Comparison of ENCODE assay signal across 35 cellular contexts in the genomic region with DNA sequence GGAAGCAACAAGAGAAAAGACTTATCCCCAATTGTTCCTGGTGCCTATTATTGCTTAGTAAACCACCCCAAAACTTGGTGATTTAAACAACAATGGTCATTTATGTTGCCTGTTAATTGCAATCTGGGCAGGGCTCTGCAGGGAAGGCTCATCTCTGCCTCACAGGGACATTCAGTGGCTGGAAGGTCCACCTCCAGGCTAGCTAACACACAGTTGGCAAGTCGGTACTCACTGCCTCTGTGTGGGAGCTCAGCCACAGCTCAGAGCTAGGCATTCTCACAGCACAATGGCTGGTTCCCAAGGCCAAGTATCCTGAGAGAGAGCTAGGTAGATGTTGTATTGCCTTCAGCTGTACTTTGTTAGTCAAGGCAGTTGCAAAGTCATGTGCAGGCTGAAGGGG. TPM values are rescaled to one million over a fixed set of nuclear protein-coding genes. Genes with fewer than 3 reads are reported as not detected.
DNase-seq lines count a peak whose midpoint lies in the region; ATAC-seq, FAIRE-seq and TF ChIP-seq lines count a peak whose summit lies in the region.
"Had no signal": no experiment of that assay in that cellular context is flagged by ENCODE, and none has a peak within 500 bp of the region (broad histone marks: within the 10 kb centered on the region; RNA-seq: fewer than 3 reads in every experiment).

No MANE protein-coding gene starts in this region.

- no peak overlapping the region for H3K4me2 ChIP-seq in HepG2 (ENCODE audit: low read depth, low read length)
- H3K4me2 ChIP-seq in GM23338: no peak overlapping the region
- no peak overlapping the region for H3K4me2 ChIP-seq in mesenchymal stem cell (ENCODE audit: low read length, poor library complexity, severe bottlenecking)
- H3K4me2 ChIP-seq: A549; BLaER1; BLaER1 treated with 17β-estradiol and CSF1 and Interleukin-3, amounts not matched to agents 10 nM and 100 nM had no signal

- POLR2A ChIA-PET in HepG2 (lab: Yijun Ruan, JAX): no interaction called here

- H3K18ac ChIP-seq in mesenchymal stem cell (ENCODE audit: low read depth in 1 of 2, low read length in 2 of 2): no peak overlapping the region

- H3K9me3 Mint-ChIP-seq in GM23338: no peaks in the 10 kb centered on the region
- H3K9me3 Mint-ChIP-seq: CD4-positive, alpha-beta memory T cell; CD4-positive, alpha-beta T cell; CD4-positive, CD25-positive, alpha-beta regulatory T cell; CD8-positive, alpha-beta T cell had no signal

- no peak overlapping the region for H2BK5ac ChIP-seq in mesenchymal stem cell (ENCODE audit: low read depth, low read length, poor library complexity, severe bottlenecking)

- H3K79me1 ChIP-seq in mesenchymal stem cell (replicated peaks; ENCODE audit: low read length, poor library complexity, severe bottlenecking): peaks cover 8% of the 10 kb centered on the region

- intact Hi-C loops in HepG2 (cut with micrococcal nuclease; ENCODE audit: unreplicated experiment): no loop called here
- intact Hi-C loops in right lobe of liver (cut with DNase I): no loop called here

- DNase-seq in HepG2 (ENCODE audit: low spot score): no peak
- no peak for DNase-seq in right lobe of liver
- DNase-seq in GM23338 (ENCODE audit: low spot score): no peak
- no peak for DNase-seq in mesenchymal stem cell
- no peak for DNase-seq in SHP77 (lab: John Stamatoyannopoulos, UW)
- DNase-seq: 8988T; ACHN; AML-193; BE2C; C1 segment of cervical spinal cord; Caco-2; Calu3; CD4-positive, alpha-beta memory T cell; CD4-positive, alpha-beta T cell; CD4-positive, CD25-positive, alpha-beta regulatory T cell; CD8-positive, alpha-beta memory T cell; CD8-positive, alpha-beta T cell; COR-L47; DMS 273 treated with DMSO at 0.1 percent for 48 hours; DMS153; DMS53; DMS79; DMS79 treated with DMSO at 0.1 percent for 48 hours; DND-41; EL had no signal

- H3K4me3 Mint-ChIP-seq in GM23338: no peak overlapping the region
- H3K4me3 Mint-ChIP-seq: B cell; CD14-positive monocyte; CD4-positive, alpha-beta memory T cell; CD4-positive, alpha-beta T cell; CD4-positive, CD25-positive, alpha-beta regulatory T cell; CD8-positive, alpha-beta memory T cell; CD8-positive, alpha-beta T cell had no signal

- H3K36me3 ChIP-seq in HepG2 (replicated peaks in 1 of 2; ENCODE audit: control insufficient read depth in 1 of 2, insufficient read depth in 2 of 2, low read length in 2 of 2): peaks cover 4 to 25% of the 10 kb centered on the region in 2 experiments; a peak in 4 of 5 replicates
- peaks cover 0 to 7% (median under 1%) of the 10 kb centered on the region in 4 donors for H3K36me3 ChIP-seq in right lobe of liver
- no peaks in the 10 kb centered on the region for H3K36me3 ChIP-seq in GM23338 (ENCODE audit: insufficient read depth)
- H3K36me3 ChIP-seq in mesenchymal stem cell (ENCODE audit: control insufficient read depth in 1 of 2, insufficient read depth in 2 of 2, low read depth in 1 of 2, low read length in 2 of 2): peaks cover 5 to 16% of the 10 kb centered on the region in 2 experiments
- H3K36me3 ChIP-seq: BE2C had no signal

- H3K36me3 Mint-ChIP-seq in GM23338 (ENCODE audit: low read depth): peaks cover 2% of the 10 kb centered on the region; the same call in 1 of the 3 replicates

- H3K4me3 ChIP-seq in HepG2 (replicated peaks in 1 of 3; ENCODE audit: insufficient read depth in 1 of 3, low read depth in 2 of 3, low read length in 3 of 3) (no peak overlapping the region), right lobe of liver (no peak overlapping the region), GM23338 (no peak overlapping the region), mesenchymal stem cell (ENCODE audit: insufficient read depth in 1 of 2, low read depth in 1 of 2, low read length in 2 of 2) (no peak overlapping the region)
- H3K4me3 ChIP-seq: A549; BLaER1; BLaER1 treated with 17β-estradiol and CSF1 and Interleukin-3, amounts not matched to agents 10 nM and 100 nM had no signal

- no peak for TF ChIP-seq POLR2A in HepG2 (IDR thresholded peaks at IDR 0.05; ENCODE audit: insufficient read depth in 1 of 2, low read depth in 2 of 2, low read length in 2 of 2)
- no peak for TF ChIP-seq POLR2A in right lobe of liver (IDR thresholded peaks at IDR 0.05)

- no peak overlapping the region for H3K9ac ChIP-seq in HepG2 (ENCODE audit: insufficient read depth, low read depth, low read length)
- no peak overlapping the region for H3K9ac ChIP-seq in mesenchymal stem cell (ENCODE audit: low read length)
- H3K9ac ChIP-seq: BLaER1; BLaER1 treated with 17β-estradiol and CSF1 and Interleukin-3, amounts not matched to agents 10 nM and 100 nM had no signal

- H3K4me1 ChIP-seq in HepG2 (ENCODE audit: insufficient read depth, low read length) (peaks cover 38% of the 10 kb centered on the region), right lobe of liver (peaks cover 0 to 10% (median 5%) of the 10 kb centered on the region in 4 donors), GM23338 (ENCODE audit: insufficient read depth) (no peaks in the 10 kb centered on the region), mesenchymal stem cell (ENCODE audit: control insufficient read depth, insufficient read depth, low read depth, low read length) (peaks cover 7% of the 10 kb centered on the region)
- H3K4me1 ChIP-seq: BE2C; BLaER1; BLaER1 treated with 17β-estradiol and CSF1 and Interleukin-3, amounts not matched to agents 10 nM and 100 nM had no signal

- H4K20me1 ChIP-seq in HepG2 (ENCODE audit: insufficient read depth, low read length) (no peaks in the 10 kb centered on the region), GM23338 (replicated peaks; ENCODE audit: insufficient read depth) (no peaks in the 10 kb centered on the region)
- H4K20me1 ChIP-seq: BLaER1 treated with 17β-estradiol and CSF1 and Interleukin-3, amounts not matched to agents 10 nM and 100 nM had no signal

- no peaks in the 10 kb centered on the region for H3K4me1 Mint-ChIP-seq in GM23338
- H3K4me1 Mint-ChIP-seq: B cell, CD14-positive monocyte had no signal

- H3K9me2 ChIP-seq in GM23338 (ENCODE audit: insufficient read depth): peaks cover 5% of the 10 kb centered on the region; the same call in 1 of the 2 replicates

- H3K79me2 ChIP-seq in HepG2 (ENCODE audit: insufficient read depth, low read length): peaks cover 27% of the 10 kb centered on the region
- no peaks in the 10 kb centered on the region for H3K79me2 ChIP-seq in GM23338 (replicated peaks; ENCODE audit: insufficient read depth)

- H3K9me3 ChIP-seq in HepG2 (ENCODE audit: low read length): peaks cover 7% of the 10 kb centered on the region; the same call in 1 of the 2 replicates
- H3K9me3 ChIP-seq in right lobe of liver: no peaks in the 10 kb centered on the region
- H3K9me3 ChIP-seq in mesenchymal stem cell (ENCODE audit: control insufficient read depth, low read length): peaks cover 3% of the 10 kb centered on the region
- H3K9me3 ChIP-seq: A549, BE2C, Caco-2 had no signal

- no peak overlapping the region for H3K14ac ChIP-seq in mesenchymal stem cell (ENCODE audit: low read length in 2 of 2)

- no peak for TF ChIP-seq RAD21 in HepG2 (CRISPR knock-in tag; IDR thresholded peaks at IDR 0.05)

- H3K27me3 ChIP-seq in HepG2 (ENCODE audit: control insufficient read depth in 1 of 2, insufficient read depth in 2 of 2, low read length in 2 of 2) (no peaks in the 10 kb centered on the region), right lobe of liver (no peaks in the 10 kb centered on the region), GM23338 (ENCODE audit: insufficient read depth) (no peaks in the 10 kb centered on the region), mesenchymal stem cell (ENCODE audit: control insufficient read depth in 1 of 2, insufficient read depth in 1 of 2, low read length in 2 of 2) (no peaks in the 10 kb centered on the region)
- H3K27me3 ChIP-seq: BE2C; BLaER1; BLaER1 treated with 17β-estradiol and CSF1 and Interleukin-3, amounts not matched to agents 10 nM and 100 nM had no signal

- H3K27ac Mint-ChIP-seq in GM23338: no peak overlapping the region
- H3K27ac Mint-ChIP-seq: B cell; CD14-positive monocyte; CD4-positive, alpha-beta memory T cell; CD4-positive, alpha-beta T cell; CD4-positive, CD25-positive, alpha-beta regulatory T cell; CD8-positive, alpha-beta memory T cell; CD8-positive, alpha-beta T cell had no signal

- H4K91ac ChIP-seq in mesenchymal stem cell (ENCODE audit: low read length): no peak overlapping the region

- no peak overlapping the region for H2BK15ac ChIP-seq in mesenchymal stem cell (ENCODE audit: low read depth, poor library complexity, severe bottlenecking)

- TF ChIP-seq EP300 in HepG2 (IDR thresholded peaks at IDR 0.05; ENCODE audit: low read depth in 2 of 2, low read length in 2 of 2): no peak
- no peak for TF ChIP-seq EP300 in HepG2 (CRISPR knock-in tag; IDR thresholded peaks at IDR 0.05; ENCODE audit: borderline replicate concordance)

- H2AK5ac ChIP-seq in mesenchymal stem cell (ENCODE audit: low read length, severe bottlenecking): peak overlapping the region; percentile 4

- no peak overlapping the region for H2BK12ac ChIP-seq in mesenchymal stem cell (ENCODE audit: low read length in 2 of 2)

- H2AFZ ChIP-seq in HepG2 (ENCODE audit: low read length) (no peak overlapping the region), GM23338 (no peak overlapping the region), mesenchymal stem cell (ENCODE audit: low read depth, low read length) (no peak overlapping the region)

- H4K8ac ChIP-seq in mesenchymal stem cell (ENCODE audit: low read length): no peak overlapping the region

- no peak overlapping the region for H2BK120ac ChIP-seq in mesenchymal stem cell (ENCODE audit: low read depth, low read length)

- in situ Hi-C loops in HepG2 (cut with HindIII; ENCODE audit: extremely low pct_ligation_motif_present, low pct_unique_long_range_greater_than_20kb): no loop called here

- no peaks in the 10 kb centered on the region for H3F3A ChIP-seq in GM23338 (replicated peaks; ENCODE audit: low read depth)

- no peak overlapping the region for H3K23ac ChIP-seq in mesenchymal stem cell (ENCODE audit: low read length in 2 of 2)

- no peak overlapping the region for H3K4ac ChIP-seq in mesenchymal stem cell (ENCODE audit: low read depth in 1 of 2, low read length in 2 of 2)

- H3K27ac ChIP-seq in HepG2 (ENCODE audit: extremely low read length, insufficient read depth, low read length) (no peak overlapping the region), right lobe of liver (no peak overlapping the region), GM23338 (ENCODE audit: low read depth) (no peak overlapping the region), mesenchymal stem cell (ENCODE audit: low read length, poor library complexity, severe bottlenecking) (no peak overlapping the region)
- H3K27ac ChIP-seq: 22Rv1; A549; BLaER1; BLaER1 treated with 17β-estradiol and CSF1 and Interleukin-3, amounts not matched to agents 10 nM and 100 nM; C4-2B had no signal

- 100% methylated on average over 1 of the region's 1 CpG for WGBS in HepG2 (ENCODE audit: low lambda C conversion rate)
- WGBS in right lobe of liver (ENCODE audit: insufficient coverage, low coverage, low lambda C conversion rate, missing lambda C conversion rate): 100% methylated on average over 1 of the region's 1 CpG
- 100% methylated on average over 1 of the region's 1 CpG for WGBS in mesenchymal stem cell

- peaks cover 5% of the 10 kb centered on the region for H3K27me3 Mint-ChIP-seq in GM23338 (ENCODE audit: insufficient read depth, low read depth, poor library complexity)
- H3K27me3 Mint-ChIP-seq: B cell; CD4-positive, alpha-beta memory T cell; CD4-positive, alpha-beta T cell; CD4-positive, CD25-positive, alpha-beta regulatory T cell; CD8-positive, alpha-beta memory T cell had no signal

- FAIRE-seq in HepG2 (lab: Jason Lieb, UNC): no peak
- FAIRE-seq: A204.1, A549, D721Med had no signal

- no TSS peak for BruUV-seq in HepG2 (replicated peaks; lab: Mats Ljungman, UMichigan)

- TF ChIP-seq CTCF in HepG2 (CRISPR knock-in tag; IDR thresholded peaks at IDR 0.05) (no peak), right lobe of liver (IDR thresholded peaks at IDR 0.05) (no peak), GM23338 (conservative IDR thresholded peaks at IDR 0.05; ENCODE audit: low read depth in 2 of 2) (no peak)

- CTCF ChIA-PET in HepG2 (lab: Yijun Ruan, JAX; ENCODE audit: low intra/inter-chr PET ratio, low total read pairs): no interaction called here

- ATAC-seq in HepG2: no peak
- ATAC-seq in right lobe of liver: no peak
- ATAC-seq in GM23338: no peak
- no peak for ATAC-seq in HG02763 (IDR thresholded peaks at IDR 0.05; ENCODE audit: unreplicated experiment)
- ATAC-seq: A549; CD8-positive, alpha-beta T cell had no signal

RNA-seq across cellular contexts. Expression of gene GMDS, which starts 18.5 kb away (rescaled TPM):
- total RNA-seq in HepG2 (2016; rRNA removed; fragmentation: Illumina TruSeq; extraction: Trizol): 59.6 and 64.4 TPM in 2 replicates
- total RNA-seq in HepG2 (2016; cell fraction: cytosol; rRNA removed; fragmentation: Illumina TruSeq; extraction: Trizol; ENCODE audit: low read depth): 36.0 and 38.2 TPM in 2 replicates
- total RNA-seq in HepG2 (2016; cell fraction: insoluble cytoplasmic fraction; rRNA removed; fragmentation: Illumina TruSeq; extraction: Trizol): 52.1 and 61.1 TPM in 2 replicates
- 27.5 and 31.6 TPM in 2 replicates for total RNA-seq in HepG2 (2016; cell fraction: membrane; rRNA removed; fragmentation: Illumina TruSeq; extraction: Trizol)
- total RNA-seq in HepG2 (2016; cell fraction: nucleus; rRNA removed; fragmentation: Illumina TruSeq; extraction: Trizol): 80.6 and 82.3 TPM in 2 replicates
- 105 and 112 TPM in 2 replicates for polyA plus RNA-seq in HepG2 (2011; rRNA removed)
- 85.3 and 101 TPM in 2 replicates for polyA plus RNA-seq in HepG2 (2011; cell fraction: cytosol; rRNA removed)
- polyA plus RNA-seq in HepG2 (2011; cell fraction: nucleus; rRNA removed): 48.6 and 57.8 TPM in 2 replicates
- polyA plus RNA-seq in HepG2 (2012): 96.1 and 155 TPM in 2 replicates
- 36.7 and 40.8 TPM in 2 replicates for polyA plus RNA-seq in HepG2 (2016; cell fraction: cytosol; fragmentation: Illumina TruSeq; extraction: Trizol; ENCODE audit: low read depth)
- polyA plus RNA-seq in HepG2 (2016; cell fraction: insoluble cytoplasmic fraction; fragmentation: Illumina TruSeq; extraction: Trizol; ENCODE audit: low read depth): 123 and 133 TPM in 2 replicates
- polyA plus RNA-seq in HepG2 (2016; cell fraction: membrane; fragmentation: Illumina TruSeq; extraction: Trizol; ENCODE audit: low read depth): 46.7 and 49.6 TPM in 2 replicates
- 94.8 and 108 TPM in 2 replicates for polyA plus RNA-seq in HepG2 (2016; cell fraction: nucleus; fragmentation: Illumina TruSeq; extraction: Trizol; ENCODE audit: insufficient read depth, low read depth)
- 8.1 and 47.1 TPM in 2 replicates for polyA minus RNA-seq in HepG2 (2011; rRNA and poly(A)+ RNA removed; ENCODE audit: low replicate concordance)
- 72.4 and 77.0 TPM in 2 replicates for polyA minus RNA-seq in HepG2 (2011; cell fraction: cytosol; rRNA and poly(A)+ RNA removed)
- 265 and 281 TPM in 2 replicates for polyA minus RNA-seq in HepG2 (2011; cell fraction: nucleus; rRNA and poly(A)+ RNA removed)
- total RNA-seq in right lobe of liver: 10 to 100 TPM; 15.9 to 34.4 (median 23.4) TPM
- 30.1 and 35.7 TPM in 2 replicates for total RNA-seq in GM23338 (2014; rRNA removed; shearing (Covaris generic))
- polyA plus RNA-seq in GM23338 (2016; fragmentation: Nextera tagmentation; extraction: Ambion mirVana): 36.5 and 44.6 TPM in 2 replicates
- 6.9 TPM for polyA plus RNA-seq in mesenchymal stem cell (2013, experiment 1 of 2)
- polyA plus RNA-seq in mesenchymal stem cell (2013, experiment 2 of 2): 7.6 TPM
